ENCODE assay signal across 8 cellular contexts in the genomic region with DNA sequence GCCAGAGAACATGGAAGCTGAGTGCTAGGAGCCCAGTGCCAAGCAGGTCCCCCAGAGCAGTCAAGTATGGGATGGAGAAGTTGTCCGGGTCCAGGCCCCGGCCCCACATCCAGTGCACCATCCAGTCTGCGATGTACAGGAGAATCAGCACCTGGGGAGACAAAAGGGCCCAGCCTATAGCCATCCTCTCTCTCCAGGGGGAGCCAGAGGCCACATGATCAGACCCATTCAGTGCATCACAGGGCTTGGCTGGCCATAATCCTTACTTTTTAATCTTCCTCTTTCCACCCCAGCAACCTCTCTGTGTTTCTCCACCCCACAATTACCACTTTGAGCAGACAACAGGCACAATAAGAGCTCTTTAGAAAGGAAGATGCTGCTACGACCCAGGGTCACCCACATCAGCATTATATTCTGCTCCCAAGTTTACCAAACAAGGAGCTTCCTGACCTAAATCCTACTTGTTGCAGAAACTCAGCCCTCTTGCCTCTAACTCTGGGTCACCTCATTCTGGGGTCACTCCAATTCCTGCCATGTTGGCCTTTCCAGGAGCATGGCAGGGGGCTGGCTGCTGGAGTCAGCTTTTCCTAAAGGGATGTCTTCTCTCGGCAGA. TPM values are rescaled to one million over a fixed set of nuclear protein-coding genes. Genes with fewer than 3 reads are reported as not detected.
DNase-seq lines count a peak whose midpoint lies in the region; ATAC-seq, FAIRE-seq and TF ChIP-seq lines count a peak whose summit lies in the region.

No MANE protein-coding gene starts in this region.

- H3K4me1 ChIP-seq in IMR-90 (ENCODE audit: control insufficient read depth, insufficient read depth, low read length): no peaks in the 10 kb centered on the region

- peaks cover 32% of the 10 kb centered on the region for H3K36me3 ChIP-seq in IMR-90 (ENCODE audit: control insufficient read depth, insufficient read depth, low read length)

- H4K20me1 ChIP-seq in IMR-90 (ENCODE audit: insufficient read depth, low read length): no peaks in the 10 kb centered on the region

- H3K4ac ChIP-seq in IMR-90 (ENCODE audit: low read depth, low read length): no peak overlapping the region

- H2AFZ ChIP-seq in IMR-90 (replicated peaks; ENCODE audit: low read length, poor library complexity): peak overlapping the region; percentile 52

- H3K56ac ChIP-seq in IMR-90 (ENCODE audit: extremely low read depth, insufficient read depth, low read length): no peak overlapping the region

- WGBS in IMR-90 (ENCODE audit: extremely low coverage in 2 of 2, insufficient read length in 1 of 2), 2 experiments: 83% methylated on average over 1 of the region's 5 CpGs; no CpG with 5 or more reads in 1 of the 2 experiments

- DNase-seq in 8988T: peak; percentile 68
- peak; percentile 44 for DNase-seq in IMR-90
- peak; percentile 21 for DNase-seq in RCC 7860 (ENCODE audit: low spot score)
- peak; percentile 59 for DNase-seq in activated naive CD4-positive, alpha-beta T cell treated with anti-CD3 and anti-CD28 coated beads, Interleukin-2, amount 50 U/mL, for 16 hours
- DNase-seq in Right ventricle myocardium superior: peak; percentile 64
- DNase-seq in putamen (ENCODE audit: low spot score): peak; percentile 67

- ATAC-seq in IMR-90 (ENCODE audit: low read depth): peak; percentile 98
- peak; percentile 59 for ATAC-seq in Right ventricle myocardium superior (ENCODE audit: poor library complexity)
- no peak for ATAC-seq in GM21367 (IDR thresholded peaks at IDR 0.05; ENCODE audit: unreplicated experiment)

- H3K9me1 ChIP-seq in IMR-90 (ENCODE audit: insufficient read depth, low read length): no peaks in the 10 kb centered on the region

- no TSS peak for BruUV-seq in IMR-90 (replicated peaks; lab: Mats Ljungman, UMichigan)

- H2BK15ac ChIP-seq in IMR-90 (ENCODE audit: low read depth, low read length): no peak overlapping the region

- H3K14ac ChIP-seq in IMR-90 (replicated peaks; ENCODE audit: low read depth, low read length): no peak overlapping the region

- H3K9me3 ChIP-seq in IMR-90 (ENCODE audit: control insufficient read depth, insufficient read depth, low read length): no peaks in the 10 kb centered on the region

- no peak overlapping the region for H4K5ac ChIP-seq in IMR-90 (ENCODE audit: low read depth, low read length)

- in situ Hi-C loops in IMR-90 (cut with MboI; ENCODE audit: low sequenced_read_pairs): loop anchor here (5.0 to 10.0 kb wide), 3 partner anchors 121 to 313 kb away; no protein-coding TSS in a partner anchor

- peak; percentile 94 for TF ChIP-seq CTCF in GM12873 (IDR thresholded peaks at IDR 0.05; ENCODE audit: insufficient read depth, low read depth, low read length, missing control alignments)
- TF ChIP-seq CTCF in IMR-90 (conservative IDR thresholded peaks at IDR 0.05; ENCODE audit: low read depth, low read length): peak; percentile 90

- no peak overlapping the region for H3K18ac ChIP-seq in IMR-90 (ENCODE audit: low read depth, low read length)

- H2BK120ac ChIP-seq in IMR-90 (ENCODE audit: low read depth, low read length): no peak overlapping the region

- no peak overlapping the region for H3K4me3 ChIP-seq in IMR-90 (ENCODE audit: insufficient read depth, low read depth, low read length)

- TF ChIP-seq POLR2A in IMR-90 (IDR thresholded peaks at IDR 0.05; ENCODE audit: low read depth, low read length): 0 out of 2 replicates have a peak, but pooled peaks have one; percentile 24

- no peak overlapping the region for H2AK5ac ChIP-seq in IMR-90 (ENCODE audit: low read depth, low read length)

- CTCF ChIA-PET in IMR-90 (lab: Yijun Ruan, JAX): interaction anchor here (0.6 to 4.5 kb wide), 13 partner anchors 9 to 194 kb away, joined by 3 to 50 read pairs (median 4); no protein-coding TSS in a partner anchor

- no peak for FAIRE-seq in RCC 7860 (lab: Jason Lieb, UNC)

- no peak overlapping the region for H3K23ac ChIP-seq in IMR-90 (ENCODE audit: low read depth, low read length)

- H2AK9ac ChIP-seq in IMR-90 (replicated peaks; ENCODE audit: low read depth, low read length, poor library complexity): peak overlapping the region; percentile 67

- intact Hi-C loops in IMR-90 (cut with micrococcal nuclease): loop anchor here (1.0 to 2.0 kb wide), 4 partner anchors 117 to 315 kb away; no protein-coding TSS in a partner anchor
- intact Hi-C loops in Right ventricle myocardium superior (cut with DNase I): loop anchor here (5.0 to 10.0 kb wide), 3 partner anchors 126 to 313 kb away; no protein-coding TSS in a partner anchor

- no peak overlapping the region for H4K8ac ChIP-seq in IMR-90 (ENCODE audit: low read depth in 2 of 2, low read length in 2 of 2)

- H3K27ac ChIP-seq in IMR-90 (ENCODE audit: insufficient read depth, low read length): no peak overlapping the region

- H3K79me1 ChIP-seq in IMR-90 (ENCODE audit: low read depth in 1 of 2, low read length in 2 of 2): no peaks in the 10 kb centered on the region

- POLR2A ChIA-PET in IMR-90 (lab: Charles Lee; ENCODE audit: unreplicated experiment): interaction anchor here (0.6 kb wide), 1 partner anchor 21 kb away, joined by 3 read pairs; no protein-coding TSS in a partner anchor

- H2BK5ac ChIP-seq in IMR-90 (ENCODE audit: low read depth, low read length, poor library complexity, severe bottlenecking): no peak overlapping the region

- H3K27me3 ChIP-seq in IMR-90 (ENCODE audit: control insufficient read depth, insufficient read depth, low read length): no peaks in the 10 kb centered on the region

- no peak overlapping the region for H3K4me2 ChIP-seq in IMR-90 (ENCODE audit: low read depth, low read length)

- peak; percentile 93 for TF ChIP-seq RAD21 in IMR-90 (IDR thresholded peaks at IDR 0.05; ENCODE audit: low read length)

- H4K91ac ChIP-seq in IMR-90 (ENCODE audit: insufficient read depth, low read depth, low read length): no peak overlapping the region

- dilution Hi-C loops in IMR-90 (cut with HindIII; ENCODE audit: low sequenced_read_pairs, unreplicated experiment): no loop called here

- H2BK20ac ChIP-seq in IMR-90 (ENCODE audit: low read depth, low read length): no peak overlapping the region

- no peak overlapping the region for H3K9ac ChIP-seq in IMR-90 (ENCODE audit: low read depth, low read length)

TF ChIP-seq in IMR-90, 13 proteins besides CTCF, POLR2A, EP300 and RAD21:
- TF ChIP-seq CHD1 (IDR thresholded peaks at IDR 0.05; ENCODE audit: low read depth, low read length) (no peak), SMC3 (IDR thresholded peaks at IDR 0.05; ENCODE audit: low read depth, low read length) (peak; percentile 87)

RNA-seq across cellular contexts. Expression of gene RAB29, which starts 16.4 kb away (rescaled TPM):
- total RNA-seq in IMR-90 (2012; rRNA removed) (5.8 and 7.3 TPM in 2 replicates), Right ventricle myocardium superior (15.0 TPM)
- polyA plus RNA-seq in IMR-90 (2012; rRNA removed): 4.4 and 5.7 TPM in 2 replicates
- polyA plus RNA-seq in IMR-90 (2012; cell fraction: cytosol; rRNA removed): 2.5 and 3.8 TPM in 2 replicates
- 2.8 and 6.3 TPM in 2 replicates for polyA plus RNA-seq in IMR-90 (2012; cell fraction: nucleus; rRNA removed; ENCODE audit: low replicate concordance)

RNA-seq across cellular contexts. Expression of gene SLC41A1, which starts 21.3 kb away (rescaled TPM):
- total RNA-seq in IMR-90 (2012; rRNA removed): 6.3 and 6.7 TPM in 2 replicates
- 25.8 and 26.3 TPM in 2 replicates for polyA plus RNA-seq in IMR-90 (2012; rRNA removed)
- 12.9 and 17.0 TPM in 2 replicates for polyA plus RNA-seq in IMR-90 (2012; cell fraction: cytosol; rRNA removed)
- polyA plus RNA-seq in IMR-90 (2012; cell fraction: nucleus; rRNA removed; ENCODE audit: low replicate concordance): 16.2 and 38.7 TPM in 2 replicates
- 465 TPM for total RNA-seq in Right ventricle myocardium superior

RNA-seq across cellular contexts. Expression of gene NUCKS1, which starts 41.7 kb away (rescaled TPM):
- 103 and 179 TPM in 2 replicates for total RNA-seq in IMR-90 (2012; rRNA removed)
- polyA plus RNA-seq in IMR-90 (2012; rRNA removed): 29.0 and 37.9 TPM in 2 replicates
- polyA plus RNA-seq in IMR-90 (2012; cell fraction: cytosol; rRNA removed): 6.9 and 7.8 TPM in 2 replicates
- 1.9 and 13.9 TPM in 2 replicates for polyA plus RNA-seq in IMR-90 (2012; cell fraction: nucleus; rRNA removed; ENCODE audit: low replicate concordance)
- total RNA-seq in Right ventricle myocardium superior: 196 TPM

RNA-seq across cellular contexts. Expression of gene PM20D1, which starts 58.3 kb away (rescaled TPM):
- total RNA-seq in IMR-90 (2012; rRNA removed): not detected in 2 replicates
- polyA plus RNA-seq in IMR-90 (2012; rRNA removed): 0.04 TPM in 1 of 2 replicates, not detected in the other
- polyA plus RNA-seq in IMR-90 (2012; cell fraction: cytosol; rRNA removed): not detected in 2 replicates
- 0.02 TPM in 1 of 2 replicates, not detected in the other for polyA plus RNA-seq in IMR-90 (2012; cell fraction: nucleus; rRNA removed; ENCODE audit: low replicate concordance)
- 1.9 TPM for total RNA-seq in Right ventricle myocardium superior

Comparison
In these comparisons a context has a peak if more than half of its experiments do, and no peak if none do; other contexts are left out.
1. RNA of gene SLC41A1, which starts 21.3 kb away (total RNA-seq): 465 TPM in Right ventricle myocardium superior (single experiment); 6.3 to 6.7 TPM in IMR-90; every median in the first group is over 10 times any median in the second.
2. Peak in every context shown above with its lines, with median percentiles within 50 percentile points of each other: DNase-seq.